29 cellular contexts compared by ENCODE assay signal in genomic region chr21:37322084-37322483, GRCh38.
"Had no signal": no experiment of that assay in that cellular context is flagged by ENCODE, and none has a peak within 500 bp of the region (broad histone marks: within the 10 kb centered on the region; RNA-seq: fewer than 3 reads in every experiment).

No MANE protein-coding gene starts in this region.

- H3K27me3 ChIP-seq: adrenal gland, body of pancreas, esophagus squamous epithelium, gastroesophageal sphincter, heart right ventricle had no signal

- H3K36me3 ChIP-seq: adrenal gland, esophagus squamous epithelium, gastroesophageal sphincter, heart right ventricle had no signal

- H3K9me3 ChIP-seq: adrenal gland, body of pancreas had no signal

- H3K4me1 ChIP-seq: adrenal gland, body of pancreas, esophagus squamous epithelium, gastroesophageal sphincter, heart right ventricle had no signal

- ATAC-seq: activated CD4-positive, alpha-beta T cell treated with anti-CD3 and anti-CD28 coated beads for 36 hours; activated CD8-positive, alpha-beta memory T cell treated with anti-CD3 and anti-CD28 coated beads, Interleukin-2, amount 10 ng/mL, durations not matched to agents 7 days and 5 days; activated CD8-positive, alpha-beta T cell treated with anti-CD3 and anti-CD28 coated beads, Interleukin-2, amount 10 ng/mL, durations not matched to agents 7 days and 5 days; activated naive CD8-positive, alpha-beta T cell treated with anti-CD3 and anti-CD28 coated beads, Interleukin-2, amount 50 U/mL, for 24 hours; body of pancreas; gastroesophageal sphincter; heart right ventricle; T-helper 17 cell had no signal

- DNase-seq: activated CD4-positive, alpha-beta memory T cell treated with anti-CD3 and anti-CD28 coated beads for 36 hours; activated CD4-positive, alpha-beta T cell treated with anti-CD3 and anti-CD28 coated beads for 36 hours; activated CD4-positive, alpha-beta T cell treated with anti-CD3 and anti-CD28 coated beads, Interleukin-2, amount 10 ng/mL, durations not matched to agents 24 days and 14 days; activated CD4-positive, CD25-positive, alpha-beta regulatory T cell; activated CD4-positive, CD25-positive, alpha-beta regulatory T cell treated with anti-CD3 and anti-CD28 coated beads, Interleukin-2, amount 50 U/mL, for 72 hours; activated CD8-positive, alpha-beta memory T cell treated with anti-CD3 and anti-CD28 coated beads, Interleukin-2, amount 10 ng/mL, durations not matched to agents 7 days and 5 days; activated CD8-positive, alpha-beta memory T cell treated with anti-CD3 and anti-CD28 coated beads, Interleukin-2, amount 50 U/mL, for 4 hours; activated CD8-positive, alpha-beta T cell treated with anti-CD3 and anti-CD28 coated beads, Interleukin-2, amount 10 ng/mL, durations not matched to agents 7 days and 5 days; activated effector memory CD4-positive, alpha-beta T cell treated with anti-CD3 and anti-CD28 coated beads, Interleukin-2, amount 50 U/mL, for 16 hours; activated naive CD4-positive, alpha-beta T cell treated with anti-CD3 and anti-CD28 coated beads for 36 hours; activated naive CD8-positive, alpha-beta T cell treated with anti-CD3 and anti-CD28 coated beads for 36 hours; activated naive CD8-positive, alpha-beta T cell treated with anti-CD3 and anti-CD28 coated beads, Interleukin-2, amount 50 U/mL, for 24 hours; activated T-cell treated with anti-CD3 and anti-CD28 coated beads, Interleukin-2, amount 50 U/mL, for 1 hour; activated T-cell treated with anti-CD3 and anti-CD28 coated beads, Interleukin-2, amount 50 U/mL, for 48 hours; adrenal gland; amygdala; aorta; body of pancreas; caudate nucleus; cortex of kidney; dermis blood vessel endothelial cell; effector CD8-positive, alpha-beta T cell; esophagus squamous epithelium; foreskin melanocyte; heart right ventricle; T-helper 17 cell; T1000 had no signal

- H3K4me3 ChIP-seq: adrenal gland, body of pancreas, esophagus squamous epithelium, gastroesophageal sphincter, heart right ventricle had no signal

- H3K27ac ChIP-seq: adrenal gland, body of pancreas, epithelial cell of prostate, esophagus squamous epithelium, gastroesophageal sphincter, heart right ventricle had no signal
